In the genomic region with DNA sequence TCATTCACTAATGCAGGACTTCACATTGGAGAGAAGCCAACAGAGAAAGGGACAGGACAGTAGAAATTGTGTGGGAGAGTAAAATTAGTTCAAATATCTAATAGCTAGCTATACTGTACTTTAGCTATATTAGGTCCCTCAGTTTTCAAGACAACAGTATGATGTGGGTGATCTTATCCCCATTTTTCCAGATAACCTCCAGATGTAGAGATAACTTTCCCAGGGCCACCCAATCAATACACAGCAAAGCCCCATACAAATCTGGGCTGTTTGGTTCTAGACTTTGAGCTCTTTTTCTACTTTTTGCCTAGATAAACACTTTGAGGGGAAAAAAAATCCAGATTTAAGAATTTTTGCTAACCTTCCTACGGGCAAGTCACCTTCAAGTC, we compare ENCODE assay signal across 7 cellular contexts. TPM values are rescaled to one million over a fixed set of nuclear protein-coding genes. Genes with fewer than 3 reads are reported as not detected.
DNase-seq lines count a peak whose midpoint lies in the region; ATAC-seq and TF ChIP-seq lines count a peak whose summit lies in the region.

No MANE protein-coding gene starts in this region.

- CTCF ChIA-PET in HCT116 (lab: Charles Lee) (no interaction called here), WTC11 (lab: Charles Lee) (interaction anchor here (1.0 kb wide), 1 partner anchor 191 kb away, joined by 3 read pairs; the partner anchor contains the start of gene STEAP2)

- TF ChIP-seq CTCF in HCT116 (IDR thresholded peaks at IDR 0.05 in 2 of 3, conservative IDR thresholded peaks at IDR 0.05 in 1 of 3; ENCODE audit: borderline replicate concordance in 1 of 3, insufficient read depth in 1 of 3, low read depth in 2 of 3, low read length in 2 of 3): no peak
- TF ChIP-seq CTCF in WTC11 (IDR thresholded peaks at IDR 0.05): no peak

- peak overlapping the region; percentile 97 for H3K4me3 Mint-ChIP-seq in WTC11
- H3K4me3 Mint-ChIP-seq in stimulated activated effector memory CD8-positive, alpha-beta T cell treated with anti-CD3 and anti-CD28 coated beads, Interleukin-12 subunit alpha, Interleukin-12 subunit beta, amount 100 ng/mL, for 72 hours: peak overlapping the region; percentile 97

- TF ChIP-seq RAD21 in HCT116 (IDR thresholded peaks at IDR 0.05; ENCODE audit: low read depth): no peak

- peak overlapping the region; percentile 71 for H3K9ac ChIP-seq in HCT116 (ENCODE audit: low read length)

- intact Hi-C loops in HCT116 (cut with micrococcal nuclease): loop anchor here (1.0 kb wide), 1 partner anchor 56 kb away; the partner anchor contains the start of gene GTPBP10

- H3K27ac ChIP-seq in HCT116 (ENCODE audit: low read depth, low read length) (no peak overlapping the region), iPS DF 6.9 (ENCODE audit: low read length) (no peak overlapping the region)

- peak overlapping the region; percentile 67 for H2AFZ ChIP-seq in HCT116 (ENCODE audit: low read depth, low read length, poor library complexity, severe bottlenecking)

- H3K36me3 Mint-ChIP-seq in WTC11: peaks cover 19% of the 10 kb centered on the region
- peaks cover 6% of the 10 kb centered on the region for H3K36me3 Mint-ChIP-seq in stimulated activated effector memory CD8-positive, alpha-beta T cell treated with anti-CD3 and anti-CD28 coated beads, Interleukin-12 subunit alpha, Interleukin-12 subunit beta, amount 100 ng/mL, for 72 hours

- no peak for DNase-seq in HCT116 (ENCODE audit: low read depth, low spot score)
- no peak for DNase-seq in WTC11 (ENCODE audit: low spot score)
- DNase-seq in iPS DF 6.9 (ENCODE audit: low read depth, low spot score): no peak
- no peak for DNase-seq in stimulated activated effector memory CD8-positive, alpha-beta T cell treated with anti-CD3 and anti-CD28 coated beads, Interleukin-12 subunit alpha, Interleukin-12 subunit beta, amount 100 ng/mL, for 72 hours (ENCODE audit: low spot score in 2 of 2)
- DNase-seq in UCSD-AML1 (lab: John Stamatoyannopoulos, UW; ENCODE audit: unreplicated experiment): no peak
- no peak for DNase-seq in GM19240 (ENCODE audit: insufficient read length, low spot score)

- H3K9me2 ChIP-seq in HCT116 (ENCODE audit: insufficient read depth): no peaks in the 10 kb centered on the region

- H3K9me3 ChIP-seq in HCT116 (ENCODE audit: control insufficient read depth in 1 of 2, insufficient read depth in 1 of 2, low read depth in 1 of 2, low read length in 2 of 2) (no peaks in the 10 kb centered on the region), iPS DF 6.9 (ENCODE audit: control insufficient read depth, insufficient read depth, low read length) (no peaks in the 10 kb centered on the region)

- peaks cover 7% of the 10 kb centered on the region for H3K9me3 Mint-ChIP-seq in WTC11
- H3K9me3 Mint-ChIP-seq in stimulated activated effector memory CD8-positive, alpha-beta T cell treated with anti-CD3 and anti-CD28 coated beads, Interleukin-12 subunit alpha, Interleukin-12 subunit beta, amount 100 ng/mL, for 72 hours: peaks cover 8% of the 10 kb centered on the region

- H3K4me3 ChIP-seq in HCT116 (replicated peaks in 1 of 2; ENCODE audit: low read depth in 1 of 2, low read length in 2 of 2) (peak overlapping the region; percentile 63 to 75), iPS DF 6.9 (ENCODE audit: low read length) (peak overlapping the region; percentile 62; the same call in 1 of the 2 replicates)

- H3K79me2 ChIP-seq in HCT116 (ENCODE audit: insufficient read depth, low read length): peaks cover 15% of the 10 kb centered on the region

- H3K4me2 ChIP-seq in HCT116 (ENCODE audit: low read length): peak overlapping the region; percentile 76

- no CpG with 5 or more reads among the region's 1 CpG for WGBS in iPS DF 6.9 (ENCODE audit: insufficient coverage, insufficient read length)

- H3K27me3 Mint-ChIP-seq in WTC11 (ENCODE audit: low read depth): peaks cover 23% of the 10 kb centered on the region

- peaks cover 4% of the 10 kb centered on the region for H3K4me1 Mint-ChIP-seq in WTC11
- H3K4me1 Mint-ChIP-seq in stimulated activated effector memory CD8-positive, alpha-beta T cell treated with anti-CD3 and anti-CD28 coated beads, Interleukin-12 subunit alpha, Interleukin-12 subunit beta, amount 100 ng/mL, for 72 hours: peaks cover 12% of the 10 kb centered on the region

- peaks cover 0 to 8% of the 10 kb centered on the region in 2 experiments; a peak in 2 of 4 replicates for H3K36me3 ChIP-seq in HCT116 (ENCODE audit: control insufficient read depth in 1 of 2, insufficient read depth in 2 of 2, low read length in 2 of 2)
- peaks cover 2% of the 10 kb centered on the region; the same call in 1 of the 2 replicates for H3K36me3 ChIP-seq in iPS DF 6.9 (ENCODE audit: control insufficient read depth, insufficient read depth, low read length)

- TF ChIP-seq POLR2A in HCT116 (IDR thresholded peaks at IDR 0.05; ENCODE audit: borderline replicate concordance, extremely low read depth, insufficient read depth, insufficient read length): no peak

- BruUV-seq in HCT116 (replicated peaks; lab: Mats Ljungman, UMichigan): TSS peak; percentile 69

- no peak overlapping the region for H3K27ac Mint-ChIP-seq in WTC11
- H3K27ac Mint-ChIP-seq in stimulated activated effector memory CD8-positive, alpha-beta T cell treated with anti-CD3 and anti-CD28 coated beads, Interleukin-12 subunit alpha, Interleukin-12 subunit beta, amount 100 ng/mL, for 72 hours: peak overlapping the region; percentile 98

- ATAC-seq in HCT116: no peak
- no peak for ATAC-seq in WTC11
- ATAC-seq in stimulated activated effector memory CD8-positive, alpha-beta T cell treated with anti-CD3 and anti-CD28 coated beads, Interleukin-12 subunit alpha, Interleukin-12 subunit beta, amount 100 ng/mL, for 72 hours: no peak
- ATAC-seq in HG03280 (IDR thresholded peaks at IDR 0.05; ENCODE audit: unreplicated experiment): no peak

- POLR2A ChIA-PET in HCT116 (lab: Charles Lee): no interaction called here
- POLR2A ChIA-PET in WTC11 (lab: Charles Lee): interaction anchor here (0.7 kb wide), 1 partner anchor 191 kb away, joined by 3 read pairs; the partner anchor contains the start of gene STEAP2

- H3K27me3 ChIP-seq in HCT116 (ENCODE audit: insufficient read depth, low read length) (no peaks in the 10 kb centered on the region), iPS DF 6.9 (ENCODE audit: control insufficient read depth, insufficient read depth, low read length) (no peaks in the 10 kb centered on the region; the same call in 1 of the 2 replicates)

- H4K20me1 ChIP-seq in HCT116 (ENCODE audit: insufficient read depth): no peaks in the 10 kb centered on the region

- H3K4me1 ChIP-seq in HCT116 (ENCODE audit: control insufficient read depth in 1 of 2, insufficient read depth in 2 of 2, low read length in 2 of 2): peaks cover 3 to 11% of the 10 kb centered on the region in 2 experiments; a peak in 3 of 4 replicates
- no peaks in the 10 kb centered on the region for H3K4me1 ChIP-seq in iPS DF 6.9 (ENCODE audit: control insufficient read depth, insufficient read depth, low read length)

- RAD21 ChIA-PET in HCT116 (lab: Charles Lee; ENCODE audit: low non-redundant PET in 1 of 2, low total read pairs in 2 of 2, uncharacterized antibody in 2 of 2, unreplicated experiment in 2 of 2): no interaction called here

TF ChIP-seq in HCT116, 20 proteins besides CTCF, POLR2A, EP300 and RAD21 (continues in another document):
- TF ChIP-seq CBX3 (IDR thresholded peaks at IDR 0.05; ENCODE audit: low read depth): no peak
- TF ChIP-seq SIN3A (IDR thresholded peaks at IDR 0.05; ENCODE audit: low read depth): no peak
- TF ChIP-seq FOSL1 (IDR thresholded peaks at IDR 0.05; ENCODE audit: low read depth): no peak
- TF ChIP-seq YY1 (IDR thresholded peaks at IDR 0.05; ENCODE audit: extremely low read depth, insufficient replicate concordance, low read depth, low read length): no peak
- TF ChIP-seq POLR2AphosphoS5 (IDR thresholded peaks at IDR 0.05; ENCODE audit: low read depth, low read length): no peak
- TF ChIP-seq EGR1 (IDR thresholded peaks at IDR 0.05; ENCODE audit: low read depth): no peak
- no peak for TF ChIP-seq JUND (IDR thresholded peaks at IDR 0.05)
- no peak for TF ChIP-seq CEBPB (IDR thresholded peaks at IDR 0.05; ENCODE audit: low read depth)

TF ChIP-seq in WTC11, 78 proteins besides CTCF, POLR2A, EP300 and RAD21 (continues in another document):
- TF ChIP-seq, protein P1, sequence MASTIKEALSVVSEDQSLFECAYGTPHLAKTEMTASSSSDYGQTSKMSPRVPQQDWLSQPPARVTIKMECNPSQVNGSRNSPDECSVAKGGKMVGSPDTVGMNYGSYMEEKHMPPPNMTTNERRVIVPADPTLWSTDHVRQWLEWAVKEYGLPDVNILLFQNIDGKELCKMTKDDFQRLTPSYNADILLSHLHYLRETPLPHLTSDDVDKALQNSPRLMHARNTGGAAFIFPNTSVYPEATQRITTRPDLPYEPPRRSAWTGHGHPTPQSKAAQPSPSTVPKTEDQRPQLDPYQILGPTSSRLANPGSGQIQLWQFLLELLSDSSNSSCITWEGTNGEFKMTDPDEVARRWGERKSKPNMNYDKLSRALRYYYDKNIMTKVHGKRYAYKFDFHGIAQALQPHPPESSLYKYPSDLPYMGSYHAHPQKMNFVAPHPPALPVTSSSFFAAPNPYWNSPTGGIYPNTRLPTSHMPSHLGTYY (CRISPR knock-in tag; IDR thresholded peaks at IDR 0.05): no peak
- TF ChIP-seq ZNF317 (CRISPR knock-in tag; IDR thresholded peaks at IDR 0.05; ENCODE audit: borderline replicate concordance, low read depth) (no peak), MYBL2 (CRISPR knock-in tag; IDR thresholded peaks at IDR 0.05) (no peak), GTF2I (CRISPR knock-in tag; conservative IDR thresholded peaks at IDR 0.05) (no peak), JAZF1 (CRISPR knock-in tag; IDR thresholded peaks at IDR 0.05) (no peak)
- TF ChIP-seq, protein P2, sequence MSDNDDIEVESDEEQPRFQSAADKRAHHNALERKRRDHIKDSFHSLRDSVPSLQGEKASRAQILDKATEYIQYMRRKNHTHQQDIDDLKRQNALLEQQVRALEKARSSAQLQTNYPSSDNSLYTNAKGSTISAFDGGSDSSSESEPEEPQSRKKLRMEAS (CRISPR knock-in tag; IDR thresholded peaks at IDR 0.05): no peak

RNA-seq across cellular contexts. Expression of gene CLDN12, which starts 0.5 kb away (rescaled TPM):
- total RNA-seq in HCT116 (2021; ENCODE audit: unreplicated experiment): 30.6 TPM
- polyA plus RNA-seq in HCT116 (2012): 28.1 and 42.1 TPM in 2 replicates
- 39.4 to 47.5 TPM (median 44.1 TPM) in 3 replicates for total RNA-seq in WTC11 (2021)

RNA-seq across cellular contexts. Expression of gene GTPBP10, which starts 56.3 kb away (rescaled TPM):
- 36.7 TPM for total RNA-seq in HCT116 (2021; ENCODE audit: unreplicated experiment)
- polyA plus RNA-seq in HCT116 (2012): 9.2 and 14.3 TPM in 2 replicates
- total RNA-seq in WTC11 (2021): 18.5 to 20.1 TPM (median 19.6 TPM) in 3 replicates
